1 cellular context compared by ENCODE assay signal in genomic region chr1:3312894-3313578, GRCh38.
A peak's percentile ranks its signal among the peaks of the same experiment; 100 is the strongest.
TF ChIP-seq lines count a peak whose summit lies in the region.

No MANE protein-coding gene starts in this region.

TF ChIP-seq in HEK293, 187 proteins besides CTCF, POLR2A, EP300 and RAD21 (continued from another document):
- TF ChIP-seq, protein P1, sequence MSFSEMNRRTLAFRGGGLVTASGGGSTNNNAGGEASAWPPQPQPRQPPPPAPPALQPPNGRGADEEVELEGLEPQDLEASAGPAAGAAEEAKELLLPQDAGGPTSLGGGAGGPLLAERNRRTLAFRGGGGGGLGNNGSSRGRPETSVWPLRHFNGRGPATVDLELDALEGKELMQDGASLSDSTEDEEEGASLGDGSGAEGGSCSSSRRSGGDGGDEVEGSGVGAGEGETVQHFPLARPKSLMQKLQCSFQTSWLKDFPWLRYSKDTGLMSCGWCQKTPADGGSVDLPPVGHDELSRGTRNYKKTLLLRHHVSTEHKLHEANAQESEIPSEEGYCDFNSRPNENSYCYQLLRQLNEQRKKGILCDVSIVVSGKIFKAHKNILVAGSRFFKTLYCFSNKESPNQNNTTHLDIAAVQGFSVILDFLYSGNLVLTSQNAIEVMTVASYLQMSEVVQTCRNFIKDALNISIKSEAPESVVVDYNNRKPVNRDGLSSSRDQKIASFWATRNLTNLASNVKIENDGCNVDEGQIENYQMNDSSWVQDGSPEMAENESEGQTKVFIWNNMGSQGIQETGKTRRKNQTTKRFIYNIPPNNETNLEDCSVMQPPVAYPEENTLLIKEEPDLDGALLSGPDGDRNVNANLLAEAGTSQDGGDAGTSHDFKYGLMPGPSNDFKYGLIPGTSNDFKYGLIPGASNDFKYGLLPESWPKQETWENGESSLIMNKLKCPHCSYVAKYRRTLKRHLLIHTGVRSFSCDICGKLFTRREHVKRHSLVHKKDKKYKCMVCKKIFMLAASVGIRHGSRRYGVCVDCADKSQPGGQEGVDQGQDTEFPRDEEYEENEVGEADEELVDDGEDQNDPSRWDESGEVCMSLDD (tag by site-specific recombination; IDR thresholded peaks at IDR 0.05): no peak
- TF ChIP-seq, protein P2, sequence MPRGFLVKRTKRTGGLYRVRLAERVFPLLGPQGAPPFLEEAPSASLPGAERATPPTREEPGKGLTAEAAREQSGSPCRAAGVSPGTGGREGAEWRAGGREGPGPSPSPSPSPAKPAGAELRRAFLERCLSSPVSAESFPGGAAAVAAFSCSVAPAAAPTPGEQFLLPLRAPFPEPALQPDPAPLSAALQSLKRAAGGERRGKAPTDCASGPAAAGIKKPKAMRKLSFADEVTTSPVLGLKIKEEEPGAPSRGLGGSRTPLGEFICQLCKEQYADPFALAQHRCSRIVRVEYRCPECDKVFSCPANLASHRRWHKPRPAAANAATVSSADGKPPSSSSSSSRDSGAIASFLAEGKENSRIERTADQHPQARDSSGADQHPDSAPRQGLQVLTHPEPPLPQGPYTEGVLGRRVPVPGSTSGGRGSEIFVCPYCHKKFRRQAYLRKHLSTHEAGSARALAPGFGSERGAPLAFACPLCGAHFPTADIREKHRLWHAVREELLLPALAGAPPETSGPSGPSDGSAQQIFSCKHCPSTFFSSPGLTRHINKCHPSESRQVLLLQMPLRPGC (tag by site-specific recombination; IDR thresholded peaks at IDR 0.05): peak; percentile 35; the same call in 1 of the 2 replicates
- TF ChIP-seq OVOL3 (tag by site-specific recombination; IDR thresholded peaks at IDR 0.05) (no peak), REPIN1 (tag by site-specific recombination; IDR thresholded peaks at IDR 0.05; ENCODE audit: low read depth) (no peak), ZBTB6 (tag by site-specific recombination; IDR thresholded peaks at IDR 0.05) (peak; percentile 63; the same call in 1 of the 2 replicates), KLF7 (tag by site-specific recombination; IDR thresholded peaks at IDR 0.05; ENCODE audit: borderline replicate concordance) (no peak), ZNF175 (tag by site-specific recombination; IDR thresholded peaks at IDR 0.05) (no peak), GLIS2 (tag by site-specific recombination; IDR thresholded peaks at IDR 0.05) (peak; percentile 29; the same call in 1 of the 2 replicates), ZNF660 (tag by site-specific recombination; IDR thresholded peaks at IDR 0.05) (no peak; the same call in 1 of the 2 replicates), ZNF404 (tag by site-specific recombination; IDR thresholded peaks at IDR 0.05) (no peak), ZNF223 (tag by site-specific recombination; IDR thresholded peaks at IDR 0.05) (no peak), BCL11B (tag by site-specific recombination; IDR thresholded peaks at IDR 0.05; ENCODE audit: low read depth) (no peak), ZIC2 (tag by site-specific recombination; IDR thresholded peaks at IDR 0.05) (0 out of 2 replicates have a peak, but pooled peaks have one; percentile 15), KLF8 (tag by site-specific recombination; IDR thresholded peaks at IDR 0.05) (0 out of 2 replicates have a peak, but pooled peaks have one; percentile 37), ZBTB48 (tag by site-specific recombination; IDR thresholded peaks at IDR 0.05) (peak; percentile 21; the same call in 1 of the 2 replicates), ZNF785 (tag by site-specific recombination; IDR thresholded peaks at IDR 0.05) (no peak), ZFHX2 (tag by site-specific recombination; conservative IDR thresholded peaks at IDR 0.05) (peak; percentile 43), ZNF629 (tag by site-specific recombination; IDR thresholded peaks at IDR 0.05) (peak; percentile 84), ZBTB49 (tag by site-specific recombination; IDR thresholded peaks at IDR 0.05; ENCODE audit: low read depth) (no peak), TRIM28 (IDR thresholded peaks at IDR 0.05; ENCODE audit: borderline replicate concordance, low read length) (peak; percentile 48; the same call in 1 of the 2 replicates), ZNF302 (tag by site-specific recombination; IDR thresholded peaks at IDR 0.05; ENCODE audit: low read depth) (no peak), SP7 (tag by site-specific recombination; IDR thresholded peaks at IDR 0.05) (peak; percentile 81), WT1 (tag by site-specific recombination; IDR thresholded peaks at IDR 0.05) (0 out of 2 replicates have a peak, but pooled peaks have one; percentile 14), ZBTB20 (tag by site-specific recombination; IDR thresholded peaks at IDR 0.05) (0 out of 2 replicates have a peak, but pooled peaks have one; percentile 7), ZNF19 (tag by site-specific recombination; IDR thresholded peaks at IDR 0.05; ENCODE audit: low read depth) (no peak), ZXDB (tag by site-specific recombination; IDR thresholded peaks at IDR 0.05) (no peak), REST (tag by site-specific recombination; IDR thresholded peaks at IDR 0.05) (0 out of 2 replicates have a peak, but pooled peaks have one; percentile 19), EGR2 (tag by site-specific recombination; IDR thresholded peaks at IDR 0.05; ENCODE audit: low read depth) (peak; percentile 29; the same call in 1 of the 2 replicates), ZBTB8A (tag by site-specific recombination; IDR thresholded peaks at IDR 0.05) (peak; percentile 56), KLF17 (tag by site-specific recombination; IDR thresholded peaks at IDR 0.05) (peak; percentile 67), ZFP69B (tag by site-specific recombination; IDR thresholded peaks at IDR 0.05) (peak; percentile 69; the same call in 1 of the 2 replicates), OSR2 (tag by site-specific recombination; IDR thresholded peaks at IDR 0.05) (peak; percentile 65), ZNF600 (tag by site-specific recombination; IDR thresholded peaks at IDR 0.05) (peak; percentile 98), ZNF76 (tag by site-specific recombination; IDR thresholded peaks at IDR 0.05; ENCODE audit: borderline replicate concordance, low read depth) (0 out of 2 replicates have a peak, but pooled peaks have one; percentile 53), ZFP37 (tag by site-specific recombination; IDR thresholded peaks at IDR 0.05) (no peak)
- TF ChIP-seq, protein P3, sequence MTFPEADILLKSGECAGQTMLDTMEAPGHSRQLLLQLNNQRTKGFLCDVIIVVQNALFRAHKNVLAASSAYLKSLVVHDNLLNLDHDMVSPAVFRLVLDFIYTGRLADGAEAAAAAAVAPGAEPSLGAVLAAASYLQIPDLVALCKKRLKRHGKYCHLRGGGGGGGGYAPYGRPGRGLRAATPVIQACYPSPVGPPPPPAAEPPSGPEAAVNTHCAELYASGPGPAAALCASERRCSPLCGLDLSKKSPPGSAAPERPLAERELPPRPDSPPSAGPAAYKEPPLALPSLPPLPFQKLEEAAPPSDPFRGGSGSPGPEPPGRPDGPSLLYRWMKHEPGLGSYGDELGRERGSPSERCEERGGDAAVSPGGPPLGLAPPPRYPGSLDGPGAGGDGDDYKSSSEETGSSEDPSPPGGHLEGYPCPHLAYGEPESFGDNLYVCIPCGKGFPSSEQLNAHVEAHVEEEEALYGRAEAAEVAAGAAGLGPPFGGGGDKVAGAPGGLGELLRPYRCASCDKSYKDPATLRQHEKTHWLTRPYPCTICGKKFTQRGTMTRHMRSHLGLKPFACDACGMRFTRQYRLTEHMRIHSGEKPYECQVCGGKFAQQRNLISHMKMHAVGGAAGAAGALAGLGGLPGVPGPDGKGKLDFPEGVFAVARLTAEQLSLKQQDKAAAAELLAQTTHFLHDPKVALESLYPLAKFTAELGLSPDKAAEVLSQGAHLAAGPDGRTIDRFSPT (tag by site-specific recombination; IDR thresholded peaks at IDR 0.05): peak; percentile 81
- TF ChIP-seq, protein P4, sequence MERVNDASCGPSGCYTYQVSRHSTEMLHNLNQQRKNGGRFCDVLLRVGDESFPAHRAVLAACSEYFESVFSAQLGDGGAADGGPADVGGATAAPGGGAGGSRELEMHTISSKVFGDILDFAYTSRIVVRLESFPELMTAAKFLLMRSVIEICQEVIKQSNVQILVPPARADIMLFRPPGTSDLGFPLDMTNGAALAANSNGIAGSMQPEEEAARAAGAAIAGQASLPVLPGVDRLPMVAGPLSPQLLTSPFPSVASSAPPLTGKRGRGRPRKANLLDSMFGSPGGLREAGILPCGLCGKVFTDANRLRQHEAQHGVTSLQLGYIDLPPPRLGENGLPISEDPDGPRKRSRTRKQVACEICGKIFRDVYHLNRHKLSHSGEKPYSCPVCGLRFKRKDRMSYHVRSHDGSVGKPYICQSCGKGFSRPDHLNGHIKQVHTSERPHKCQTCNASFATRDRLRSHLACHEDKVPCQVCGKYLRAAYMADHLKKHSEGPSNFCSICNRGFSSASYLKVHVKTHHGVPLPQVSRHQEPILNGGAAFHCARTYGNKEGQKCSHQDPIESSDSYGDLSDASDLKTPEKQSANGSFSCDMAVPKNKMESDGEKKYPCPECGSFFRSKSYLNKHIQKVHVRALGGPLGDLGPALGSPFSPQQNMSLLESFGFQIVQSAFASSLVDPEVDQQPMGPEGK (tag by site-specific recombination; IDR thresholded peaks at IDR 0.05): peak; percentile 54
- TF ChIP-seq, protein P5, sequence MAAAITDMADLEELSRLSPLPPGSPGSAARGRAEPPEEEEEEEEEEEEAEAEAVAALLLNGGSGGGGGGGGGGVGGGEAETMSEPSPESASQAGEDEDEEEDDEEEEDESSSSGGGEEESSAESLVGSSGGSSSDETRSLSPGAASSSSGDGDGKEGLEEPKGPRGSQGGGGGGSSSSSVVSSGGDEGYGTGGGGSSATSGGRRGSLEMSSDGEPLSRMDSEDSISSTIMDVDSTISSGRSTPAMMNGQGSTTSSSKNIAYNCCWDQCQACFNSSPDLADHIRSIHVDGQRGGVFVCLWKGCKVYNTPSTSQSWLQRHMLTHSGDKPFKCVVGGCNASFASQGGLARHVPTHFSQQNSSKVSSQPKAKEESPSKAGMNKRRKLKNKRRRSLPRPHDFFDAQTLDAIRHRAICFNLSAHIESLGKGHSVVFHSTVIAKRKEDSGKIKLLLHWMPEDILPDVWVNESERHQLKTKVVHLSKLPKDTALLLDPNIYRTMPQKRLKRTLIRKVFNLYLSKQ (tag by site-specific recombination; IDR thresholded peaks at IDR 0.05; ENCODE audit: borderline replicate concordance): no peak
- TF ChIP-seq, protein P6, sequence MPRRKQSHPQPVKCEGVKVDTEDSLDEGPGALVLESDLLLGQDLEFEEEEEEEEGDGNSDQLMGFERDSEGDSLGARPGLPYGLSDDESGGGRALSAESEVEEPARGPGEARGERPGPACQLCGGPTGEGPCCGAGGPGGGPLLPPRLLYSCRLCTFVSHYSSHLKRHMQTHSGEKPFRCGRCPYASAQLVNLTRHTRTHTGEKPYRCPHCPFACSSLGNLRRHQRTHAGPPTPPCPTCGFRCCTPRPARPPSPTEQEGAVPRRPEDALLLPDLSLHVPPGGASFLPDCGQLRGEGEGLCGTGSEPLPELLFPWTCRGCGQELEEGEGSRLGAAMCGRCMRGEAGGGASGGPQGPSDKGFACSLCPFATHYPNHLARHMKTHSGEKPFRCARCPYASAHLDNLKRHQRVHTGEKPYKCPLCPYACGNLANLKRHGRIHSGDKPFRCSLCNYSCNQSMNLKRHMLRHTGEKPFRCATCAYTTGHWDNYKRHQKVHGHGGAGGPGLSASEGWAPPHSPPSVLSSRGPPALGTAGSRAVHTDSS (tag by site-specific recombination; IDR thresholded peaks at IDR 0.05): peak; percentile 49; the same call in 1 of the 2 replicates
